Comparison of ENCODE assay signal across 1 cellular context in the genomic region with DNA sequence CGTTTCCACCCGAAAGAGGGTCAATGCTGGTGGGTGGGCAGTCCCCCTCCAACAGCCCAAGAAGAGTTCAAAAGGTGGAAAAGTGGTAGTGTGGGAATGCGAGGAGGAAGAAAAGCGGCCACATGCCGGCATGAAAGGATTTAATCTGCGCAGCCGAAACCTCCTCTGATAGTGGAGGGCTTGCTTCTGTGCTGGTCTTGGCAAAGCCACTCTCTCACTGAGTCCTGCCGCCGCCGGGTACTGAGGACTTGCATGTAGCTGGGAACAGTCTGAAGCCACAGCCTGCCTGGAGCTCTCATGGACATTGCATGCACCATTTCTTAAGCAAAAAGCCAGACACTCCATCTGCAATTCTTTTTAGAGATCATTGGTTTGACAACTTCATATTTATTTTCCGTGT.
TF ChIP-seq lines count a peak whose summit lies in the region.

No MANE protein-coding gene starts in this region.

TF ChIP-seq in neural cell, 6 proteins besides CTCF, POLR2A, EP300 and RAD21 (continued from another document):
- no peak for TF ChIP-seq REST (IDR thresholded peaks at IDR 0.05; ENCODE audit: borderline replicate concordance)
